1 cellular context compared by ENCODE assay signal in genomic region chr15:33150993-33151392, GRCh38.
TF ChIP-seq lines count a peak whose summit lies in the region.

No MANE protein-coding gene starts in this region.

TF ChIP-seq in GM23338, 12 proteins besides CTCF, POLR2A, EP300 and RAD21 (continued from another document):
- TF ChIP-seq ZNF462 (CRISPR knock-in tag; IDR thresholded peaks at IDR 0.05): no peak
- TF ChIP-seq REST (IDR thresholded peaks at IDR 0.05; ENCODE audit: unreplicated experiment): no peak
TF ChIP-seq in GM23338: peak in this region for 0.
